In genomic region chr1:18716785-18717678, GRCh38 we compare ENCODE assay signal across 1 cellular context.
A peak's percentile ranks its signal among the peaks of the same experiment; 100 is the strongest.
TF ChIP-seq lines count a peak whose summit lies in the region.

No MANE protein-coding gene starts in this region.

TF ChIP-seq in K562, 482 proteins besides CTCF, POLR2A, EP300 and RAD21:
- TF ChIP-seq NFRKB (IDR thresholded peaks at IDR 0.05; ENCODE audit: low read depth): no peak
- TF ChIP-seq, protein P1, sequence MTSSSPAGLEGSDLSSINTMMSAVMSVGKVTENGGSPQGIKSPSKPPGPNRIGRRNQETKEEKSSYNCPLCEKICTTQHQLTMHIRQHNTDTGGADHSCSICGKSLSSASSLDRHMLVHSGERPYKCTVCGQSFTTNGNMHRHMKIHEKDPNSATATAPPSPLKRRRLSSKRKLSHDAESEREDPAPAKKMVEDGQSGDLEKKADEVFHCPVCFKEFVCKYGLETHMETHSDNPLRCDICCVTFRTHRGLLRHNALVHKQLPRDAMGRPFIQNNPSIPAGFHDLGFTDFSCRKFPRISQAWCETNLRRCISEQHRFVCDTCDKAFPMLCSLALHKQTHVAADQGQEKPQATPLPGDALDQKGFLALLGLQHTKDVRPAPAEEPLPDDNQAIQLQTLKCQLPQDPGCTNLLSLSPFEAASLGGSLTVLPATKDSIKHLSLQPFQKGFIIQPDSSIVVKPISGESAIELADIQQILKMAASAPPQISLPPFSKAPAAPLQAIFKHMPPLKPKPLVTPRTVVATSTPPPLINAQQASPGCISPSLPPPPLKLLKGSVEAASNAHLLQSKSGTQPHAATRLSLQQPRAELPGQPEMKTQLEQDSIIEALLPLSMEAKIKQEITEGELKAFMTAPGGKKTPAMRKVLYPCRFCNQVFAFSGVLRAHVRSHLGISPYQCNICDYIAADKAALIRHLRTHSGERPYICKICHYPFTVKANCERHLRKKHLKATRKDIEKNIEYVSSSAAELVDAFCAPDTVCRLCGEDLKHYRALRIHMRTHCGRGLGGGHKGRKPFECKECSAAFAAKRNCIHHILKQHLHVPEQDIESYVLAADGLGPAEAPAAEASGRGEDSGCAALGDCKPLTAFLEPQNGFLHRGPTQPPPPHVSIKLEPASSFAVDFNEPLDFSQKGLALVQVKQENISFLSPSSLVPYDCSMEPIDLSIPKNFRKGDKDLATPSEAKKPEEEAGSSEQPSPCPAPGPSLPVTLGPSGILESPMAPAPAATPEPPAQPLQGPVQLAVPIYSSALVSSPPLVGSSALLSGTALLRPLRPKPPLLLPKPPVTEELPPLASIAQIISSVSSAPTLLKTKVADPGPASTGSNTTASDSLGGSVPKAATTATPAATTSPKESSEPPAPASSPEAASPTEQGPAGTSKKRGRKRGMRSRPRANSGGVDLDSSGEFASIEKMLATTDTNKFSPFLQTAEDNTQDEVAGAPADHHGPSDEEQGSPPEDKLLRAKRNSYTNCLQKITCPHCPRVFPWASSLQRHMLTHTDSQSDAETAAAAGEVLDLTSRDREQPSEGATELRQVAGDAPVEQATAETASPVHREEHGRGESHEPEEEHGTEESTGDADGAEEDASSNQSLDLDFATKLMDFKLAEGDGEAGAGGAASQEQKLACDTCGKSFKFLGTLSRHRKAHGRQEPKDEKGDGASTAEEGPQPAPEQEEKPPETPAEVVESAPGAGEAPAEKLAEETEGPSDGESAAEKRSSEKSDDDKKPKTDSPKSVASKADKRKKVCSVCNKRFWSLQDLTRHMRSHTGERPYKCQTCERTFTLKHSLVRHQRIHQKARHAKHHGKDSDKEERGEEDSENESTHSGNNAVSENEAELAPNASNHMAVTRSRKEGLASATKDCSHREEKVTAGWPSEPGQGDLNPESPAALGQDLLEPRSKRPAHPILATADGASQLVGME (CRISPR knock-in tag; IDR thresholded peaks at IDR 0.05): no peak
- peak; percentile 24; the same call in 1 of the 2 replicates for TF ChIP-seq CBFA2T3 (IDR thresholded peaks at IDR 0.05)
- TF ChIP-seq MAX (CRISPR knock-in tag; IDR thresholded peaks at IDR 0.05): no peak
- no peak for TF ChIP-seq ZNF24 (IDR thresholded peaks at IDR 0.05)
- TF ChIP-seq MEIS2 (IDR thresholded peaks at IDR 0.05; ENCODE audit: partially characterized antibody): peak; percentile 12
- no peak for TF ChIP-seq GABPA (tag; conservative IDR thresholded peaks at IDR 0.05; ENCODE audit: low read depth)
- no peak for TF ChIP-seq ZNF384 (IDR thresholded peaks at IDR 0.05; ENCODE audit: low read depth, low read length)
- no peak for TF ChIP-seq PTBP1 (IDR thresholded peaks at IDR 0.05; ENCODE audit: low read depth, low read length)
- TF ChIP-seq TCF3 (CRISPR knock-in tag; IDR thresholded peaks at IDR 0.05): peak; percentile 69
- no peak for TF ChIP-seq ZNF518B (CRISPR knock-in tag; IDR thresholded peaks at IDR 0.05)
- TF ChIP-seq, protein P2, sequence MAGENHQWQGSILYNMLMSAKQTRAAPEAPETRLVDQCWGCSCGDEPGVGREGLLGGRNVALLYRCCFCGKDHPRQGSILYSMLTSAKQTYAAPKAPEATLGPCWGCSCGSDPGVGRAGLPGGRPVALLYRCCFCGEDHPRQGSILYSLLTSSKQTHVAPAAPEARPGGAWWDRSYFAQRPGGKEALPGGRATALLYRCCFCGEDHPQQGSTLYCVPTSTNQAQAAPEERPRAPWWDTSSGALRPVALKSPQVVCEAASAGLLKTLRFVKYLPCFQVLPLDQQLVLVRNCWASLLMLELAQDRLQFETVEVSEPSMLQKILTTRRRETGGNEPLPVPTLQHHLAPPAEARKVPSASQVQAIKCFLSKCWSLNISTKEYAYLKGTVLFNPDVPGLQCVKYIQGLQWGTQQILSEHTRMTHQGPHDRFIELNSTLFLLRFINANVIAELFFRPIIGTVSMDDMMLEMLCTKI (IDR thresholded peaks at IDR 0.05; ENCODE audit: partially characterized antibody): no peak
- TF ChIP-seq, protein P3, sequence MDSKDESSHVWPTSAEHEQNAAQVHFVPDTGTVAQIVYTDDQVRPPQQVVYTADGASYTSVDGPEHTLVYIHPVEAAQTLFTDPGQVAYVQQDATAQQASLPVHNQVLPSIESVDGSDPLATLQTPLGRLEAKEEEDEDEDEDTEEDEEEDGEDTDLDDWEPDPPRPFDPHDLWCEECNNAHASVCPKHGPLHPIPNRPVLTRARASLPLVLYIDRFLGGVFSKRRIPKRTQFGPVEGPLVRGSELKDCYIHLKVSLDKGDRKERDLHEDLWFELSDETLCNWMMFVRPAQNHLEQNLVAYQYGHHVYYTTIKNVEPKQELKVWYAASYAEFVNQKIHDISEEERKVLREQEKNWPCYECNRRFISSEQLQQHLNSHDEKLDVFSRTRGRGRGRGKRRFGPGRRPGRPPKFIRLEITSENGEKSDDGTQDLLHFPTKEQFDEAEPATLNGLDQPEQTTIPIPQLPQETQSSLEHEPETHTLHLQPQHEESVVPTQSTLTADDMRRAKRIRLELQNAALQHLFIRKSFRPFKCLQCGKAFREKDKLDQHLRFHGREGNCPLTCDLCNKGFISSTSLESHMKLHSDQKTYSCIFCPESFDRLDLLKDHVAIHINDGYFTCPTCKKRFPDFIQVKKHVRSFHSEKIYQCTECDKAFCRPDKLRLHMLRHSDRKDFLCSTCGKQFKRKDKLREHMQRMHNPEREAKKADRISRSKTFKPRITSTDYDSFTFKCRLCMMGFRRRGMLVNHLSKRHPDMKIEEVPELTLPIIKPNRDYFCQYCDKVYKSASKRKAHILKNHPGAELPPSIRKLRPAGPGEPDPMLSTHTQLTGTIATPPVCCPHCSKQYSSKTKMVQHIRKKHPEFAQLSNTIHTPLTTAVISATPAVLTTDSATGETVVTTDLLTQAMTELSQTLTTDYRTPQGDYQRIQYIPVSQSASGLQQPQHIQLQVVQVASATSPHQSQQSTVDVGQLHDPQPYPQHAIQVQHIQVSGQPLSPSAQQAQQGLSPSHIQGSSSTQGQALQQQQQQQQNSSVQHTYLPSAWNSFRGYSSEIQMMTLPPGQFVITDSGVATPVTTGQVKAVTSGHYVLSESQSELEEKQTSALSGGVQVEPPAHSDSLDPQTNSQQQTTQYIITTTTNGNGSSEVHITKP (IDR thresholded peaks at IDR 0.05; ENCODE audit: partially characterized antibody): no peak
- TF ChIP-seq PKNOX1 (IDR thresholded peaks at IDR 0.05): no peak
- no peak for TF ChIP-seq TAF1 (IDR thresholded peaks at IDR 0.05; ENCODE audit: control insufficient read depth, extremely low read depth, insufficient read depth, low read length, severe bottlenecking)
- no peak for TF ChIP-seq HNRNPL (IDR thresholded peaks at IDR 0.05; ENCODE audit: low read depth, low read length)
- TF ChIP-seq SMAD4 (CRISPR knock-in tag; conservative IDR thresholded peaks at IDR 0.05): peak; percentile 51; the same call in 1 of the 2 replicates
